Comparison of ENCODE assay signal across 9 cellular contexts in the genomic region with DNA sequence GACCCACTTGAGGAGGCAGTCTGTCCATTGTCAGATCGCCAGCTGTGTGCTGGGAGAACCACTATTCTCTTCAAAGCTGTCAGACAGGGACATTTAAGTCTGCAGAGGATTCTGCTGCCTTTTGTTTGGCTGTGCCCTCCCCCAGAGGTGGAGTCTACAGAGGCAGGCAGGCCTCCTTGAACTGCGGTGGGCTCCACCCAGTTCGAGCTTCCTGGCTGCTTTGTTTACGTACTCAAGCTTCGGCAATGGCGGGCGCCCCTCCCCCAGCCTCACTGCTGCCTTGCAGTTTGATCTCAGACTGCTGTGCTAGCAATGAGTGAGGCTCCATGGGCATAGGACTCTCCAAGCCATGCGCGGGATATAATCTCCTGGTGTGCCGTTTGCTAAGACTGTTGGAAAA. TPM values are rescaled to one million over a fixed set of nuclear protein-coding genes. Genes with fewer than 3 reads are reported as not detected.
DNase-seq lines count a peak whose midpoint lies in the region; ATAC-seq, FAIRE-seq and TF ChIP-seq lines count a peak whose summit lies in the region.
"Not testable (repeated sequence)": the region's sequence is repeated elsewhere in the genome, so short reads cannot be mapped to it uniquely, and the experiment has no call there.
"Had no signal": no experiment of that assay in that cellular context is flagged by ENCODE, and none has a peak within 500 bp of the region (broad histone marks: within the 10 kb centered on the region; RNA-seq: fewer than 3 reads in every experiment).

No MANE protein-coding gene starts in this region.

- intact Hi-C loops in CD4-positive, alpha-beta T cell (cut with DNase I, micrococcal nuclease); activated T-helper 1 cell treated with anti-CD3 and anti-CD28 coated beads, Interleukin-12 subunit alpha, Interleukin-12 subunit beta, Interleukin-2, Interleukin-4 antibody, amounts not matched to agents 30 ng/mL and 10 ng/mL and 1 ng/mL, durations not matched to agents 14 hours and 24 hours and 36 hours (cut with micrococcal nuclease); HepG2 (cut with micrococcal nuclease; ENCODE audit: unreplicated experiment): not testable (repeated sequence)
- intact Hi-C loops in K562 (cut with micrococcal nuclease) = loop anchor here (5.0 kb wide), 1 partner anchor 121 kb away; no protein-coding TSS in a partner anchor

- not testable (repeated sequence) for H3K36me3 ChIP-seq in K562 (ENCODE audit: control insufficient read depth, insufficient read depth, low read length); HepG2 (replicated peaks in 1 of 2; ENCODE audit: control insufficient read depth in 1 of 2, insufficient read depth in 2 of 2, low read length in 2 of 2)

- not testable (repeated sequence) for H3K4me2 ChIP-seq in K562 (ENCODE audit: insufficient read depth, low read length); HepG2 (ENCODE audit: low read depth, low read length)

- not testable (repeated sequence) for BruUV-seq in K562 (replicated peaks; lab: Mats Ljungman, UMichigan); HepG2 (replicated peaks; lab: Mats Ljungman, UMichigan)

- not testable (repeated sequence) for TF ChIP-seq POLR2A in K562 (conservative IDR thresholded peaks at IDR 0.05); HepG2 (IDR thresholded peaks at IDR 0.05; ENCODE audit: insufficient read depth in 1 of 2, low read depth in 2 of 2, low read length in 2 of 2)

- H3K9me3 Mint-ChIP-seq in CD4-positive, alpha-beta T cell; activated T-helper 1 cell treated with anti-CD3 and anti-CD28 coated beads, Interleukin-12 subunit alpha, Interleukin-12 subunit beta, Interleukin-2, Interleukin-4 antibody, amounts not matched to agents 30 ng/mL and 10 ng/mL and 1 ng/mL, durations not matched to agents 14 hours and 24 hours and 36 hours: not testable (repeated sequence)
- peaks cover 17% of the 10 kb centered on the region for H3K9me3 Mint-ChIP-seq in activated CD4-positive, alpha-beta T cell treated with anti-CD3 and anti-CD28 coated beads, Interleukin-2, amount 10 ng/mL, durations not matched to agents 7 days and 5 days

- not testable (repeated sequence) for H3K9ac ChIP-seq in K562 (ENCODE audit: insufficient read depth in 1 of 2, low read depth in 2 of 2, low read length in 2 of 2); HepG2 (ENCODE audit: insufficient read depth, low read depth, low read length)

- H3K9me1 ChIP-seq in K562 (ENCODE audit: control insufficient read depth, insufficient read depth, low read length) = not testable (repeated sequence)

- CTCF ChIA-PET in CD4-positive, alpha-beta T cell (lab: Charles Lee); K562 (lab: Yijun Ruan, JAX; ENCODE audit: low intra/inter-chr PET ratio); HepG2 (lab: Yijun Ruan, JAX; ENCODE audit: low intra/inter-chr PET ratio, low total read pairs): not testable (repeated sequence)
- CTCF ChIA-PET in activated CD4-positive, alpha-beta T cell treated with anti-CD3 and anti-CD28 coated beads, Interleukin-2, amount 10 ng/mL, durations not matched to agents 7 days and 5 days (lab: Charles Lee) = interaction anchor here (0.6 kb wide), 1 partner anchor 358 kb away, joined by 3 read pairs; no protein-coding TSS in a partner anchor

- not testable (repeated sequence) for H3K9me3 ChIP-seq in CD4-positive, alpha-beta T cell (ENCODE audit: control insufficient read depth, low read length); T-helper 17 cell (ENCODE audit: control insufficient read depth, low read length, poor library complexity, severe bottlenecking); K562 (replicated peaks; ENCODE audit: control insufficient read depth, insufficient read depth, low read depth, low read length); HepG2 (ENCODE audit: low read length)

- H3K4me3 ChIP-seq in Jurkat, Clone E6-1 (ENCODE audit: low read length); K562; HepG2 (replicated peaks in 1 of 3; ENCODE audit: insufficient read depth in 1 of 3, low read depth in 2 of 3, low read length in 3 of 3): not testable (repeated sequence)

- H3K27ac ChIP-seq in CD4-positive, alpha-beta T cell (ENCODE audit: low read depth, low read length); K562 (ENCODE audit: extremely low read depth, low read depth, low read length); HepG2 (ENCODE audit: extremely low read length, insufficient read depth, low read length): not testable (repeated sequence)

- in situ Hi-C loops in K562 (cut with MboI); HepG2 (cut with HindIII; ENCODE audit: extremely low pct_ligation_motif_present, low pct_unique_long_range_greater_than_20kb): not testable (repeated sequence)

- not testable (repeated sequence) for H3K4me3 Mint-ChIP-seq in CD4-positive, alpha-beta T cell; T-helper 17 cell; activated CD4-positive, alpha-beta T cell treated with anti-CD3 and anti-CD28 coated beads, Interleukin-2, amount 10 ng/mL, durations not matched to agents 7 days and 5 days; activated T-helper 1 cell treated with anti-CD3 and anti-CD28 coated beads, Interleukin-12 subunit alpha, Interleukin-12 subunit beta, Interleukin-2, Interleukin-4 antibody, amounts not matched to agents 30 ng/mL and 10 ng/mL and 1 ng/mL, durations not matched to agents 14 hours and 24 hours and 36 hours

- H3K79me2 ChIP-seq in K562 (ENCODE audit: control insufficient read depth, insufficient read depth, low read length); HepG2 (ENCODE audit: insufficient read depth, low read length): not testable (repeated sequence)

- WGBS in K562 (ENCODE audit: insufficient coverage, low coverage, missing lambda C conversion rate) = 1% methylated on average over 10 of the region's 10 CpGs
- 32% methylated on average over 5 of the region's 10 CpGs for WGBS in HepG2 (ENCODE audit: low lambda C conversion rate)

- not testable (repeated sequence) for H3K27ac Mint-ChIP-seq in CD4-positive, alpha-beta T cell; T-helper 17 cell; activated CD4-positive, alpha-beta T cell treated with anti-CD3 and anti-CD28 coated beads, Interleukin-2, amount 10 ng/mL, durations not matched to agents 7 days and 5 days; activated T-helper 1 cell treated with anti-CD3 and anti-CD28 coated beads, Interleukin-12 subunit alpha, Interleukin-12 subunit beta, Interleukin-2, Interleukin-4 antibody, amounts not matched to agents 30 ng/mL and 10 ng/mL and 1 ng/mL, durations not matched to agents 14 hours and 24 hours and 36 hours

- TF ChIP-seq RAD21 in K562 (CRISPR knock-in tag; conservative IDR thresholded peaks at IDR 0.05 in 1 of 2, IDR thresholded peaks at IDR 0.05 in 1 of 2); HepG2 (CRISPR knock-in tag; IDR thresholded peaks at IDR 0.05): not testable (repeated sequence)

- TF ChIP-seq EP300 in K562 (IDR thresholded peaks at IDR 0.05; ENCODE audit: low read length); HepG2 (IDR thresholded peaks at IDR 0.05; ENCODE audit: low read depth in 2 of 2, low read length in 2 of 2); HepG2 (CRISPR knock-in tag; IDR thresholded peaks at IDR 0.05; ENCODE audit: borderline replicate concordance): not testable (repeated sequence)

- not testable (repeated sequence) for H2AFZ ChIP-seq in K562 (ENCODE audit: low read depth, low read length); HepG2 (ENCODE audit: low read length)

- H3K27me3 ChIP-seq in CD4-positive, alpha-beta T cell (ENCODE audit: control insufficient read depth, insufficient read depth, low read length); K562 (ENCODE audit: control insufficient read depth in 2 of 2, insufficient read depth in 2 of 2, low read length in 2 of 2); HepG2 (ENCODE audit: control insufficient read depth in 1 of 2, insufficient read depth in 2 of 2, low read length in 2 of 2): not testable (repeated sequence)

- not testable (repeated sequence) for H3K4me1 Mint-ChIP-seq in CD4-positive, alpha-beta T cell (ENCODE audit: low read depth); T-helper 17 cell; activated T-helper 1 cell treated with anti-CD3 and anti-CD28 coated beads, Interleukin-12 subunit alpha, Interleukin-12 subunit beta, Interleukin-2, Interleukin-4 antibody, amounts not matched to agents 30 ng/mL and 10 ng/mL and 1 ng/mL, durations not matched to agents 14 hours and 24 hours and 36 hours (ENCODE audit: low read depth)
- peaks cover 10% of the 10 kb centered on the region for H3K4me1 Mint-ChIP-seq in activated CD4-positive, alpha-beta T cell treated with anti-CD3 and anti-CD28 coated beads, Interleukin-2, amount 10 ng/mL, durations not matched to agents 7 days and 5 days

- H4K20me1 ChIP-seq in K562 (replicated peaks; ENCODE audit: control insufficient read depth, insufficient read depth, low read length); HepG2 (ENCODE audit: insufficient read depth, low read length): not testable (repeated sequence)

- TF ChIP-seq CTCF in CD4-positive, alpha-beta T cell (IDR thresholded peaks at IDR 0.05); K562 (IDR thresholded peaks at IDR 0.05 in 2 of 3, conservative IDR thresholded peaks at IDR 0.05 in 1 of 3; ENCODE audit: insufficient read depth in 2 of 3, low read depth in 1 of 3, low read length in 3 of 3); HepG2 (CRISPR knock-in tag; IDR thresholded peaks at IDR 0.05): not testable (repeated sequence)

- not testable (repeated sequence) for H3K4me1 ChIP-seq in K562 (replicated peaks in 1 of 2; ENCODE audit: control insufficient read depth in 2 of 2, insufficient read depth in 2 of 2, low read length in 2 of 2); HepG2 (ENCODE audit: insufficient read depth, low read length)

- not testable (repeated sequence) for ATAC-seq in CD4-positive, alpha-beta T cell (ENCODE audit: poor library complexity); T-helper 17 cell; K562; HepG2

- not testable (repeated sequence) for FAIRE-seq in K562 (lab: Jason Lieb, UNC); HepG2 (lab: Jason Lieb, UNC)

- peak in 9 of 10 experiments; percentile 17 to 42 (median 28) for DNase-seq in CD4-positive, alpha-beta T cell
- peak; percentile 37 for DNase-seq in Jurkat, Clone E6-1 (ENCODE audit: low read depth, low spot score)
- DNase-seq in RPMI7951 (ENCODE audit: low read depth) = peak; percentile 3
- DNase-seq in T-helper 17 cell = peak in 2 of 3 donors; percentile 23 to 33
- peak; percentile 25 for DNase-seq in activated CD4-positive, alpha-beta T cell treated with anti-CD3 and anti-CD28 coated beads, Interleukin-2, amount 10 ng/mL, durations not matched to agents 7 days and 5 days
- DNase-seq in activated T-helper 1 cell treated with anti-CD3 and anti-CD28 coated beads, Interleukin-12 subunit alpha, Interleukin-12 subunit beta, Interleukin-2, Interleukin-4 antibody, amounts not matched to agents 30 ng/mL and 10 ng/mL and 1 ng/mL, durations not matched to agents 14 hours and 24 hours and 36 hours (ENCODE audit: low spot score) = peak; percentile 17
- peak in 1 of 4 experiments; percentile 21 for DNase-seq in K562 (ENCODE audit: extremely low read depth in 1 of 4, low spot score in 3 of 4)
- not testable (repeated sequence) for DNase-seq in HepG2 (ENCODE audit: low spot score)

- POLR2A ChIA-PET in CD4-positive, alpha-beta T cell (lab: Charles Lee); activated CD4-positive, alpha-beta T cell treated with anti-CD3 and anti-CD28 coated beads, Interleukin-2, amount 10 ng/mL, durations not matched to agents 7 days and 5 days (lab: Charles Lee); K562 (lab: Yijun Ruan, JAX); HepG2 (lab: Yijun Ruan, JAX): not testable (repeated sequence)

- not testable (repeated sequence) for H3K36me3 Mint-ChIP-seq in CD4-positive, alpha-beta T cell (ENCODE audit: low read depth); T-helper 17 cell (ENCODE audit: low read depth); activated CD4-positive, alpha-beta T cell treated with anti-CD3 and anti-CD28 coated beads, Interleukin-2, amount 10 ng/mL, durations not matched to agents 7 days and 5 days (ENCODE audit: low read depth); activated T-helper 1 cell treated with anti-CD3 and anti-CD28 coated beads, Interleukin-12 subunit alpha, Interleukin-12 subunit beta, Interleukin-2, Interleukin-4 antibody, amounts not matched to agents 30 ng/mL and 10 ng/mL and 1 ng/mL, durations not matched to agents 14 hours and 24 hours and 36 hours (ENCODE audit: low read depth)

- H3K27me3 Mint-ChIP-seq in CD4-positive, alpha-beta T cell; T-helper 17 cell; activated CD4-positive, alpha-beta T cell treated with anti-CD3 and anti-CD28 coated beads, Interleukin-2, amount 10 ng/mL, durations not matched to agents 7 days and 5 days; activated T-helper 1 cell treated with anti-CD3 and anti-CD28 coated beads, Interleukin-12 subunit alpha, Interleukin-12 subunit beta, Interleukin-2, Interleukin-4 antibody, amounts not matched to agents 30 ng/mL and 10 ng/mL and 1 ng/mL, durations not matched to agents 14 hours and 24 hours and 36 hours (ENCODE audit: insufficient read depth): not testable (repeated sequence)

RNA-seq across cellular contexts. Expression of a gene that starts 5.3 kb away (rescaled TPM):
- total RNA-seq in CD4-positive, alpha-beta T cell = 1 to 10 TPM in 1 of 2 experiments, under 1 TPM in 1; 0.59 to 1.2 TPM
- 0.44 TPM for polyA plus RNA-seq in Jurkat, Clone E6-1 (2012; ENCODE audit: insufficient read depth, insufficient read length)
- total RNA-seq in RPMI7951 (2014; rRNA removed; shearing (Covaris generic)) = 0.10 and 0.12 TPM in 2 replicates
- total RNA-seq in T-helper 17 cell (1 to 10 TPM in 1 of 2 donors, under 1 TPM in 1; 0.52 to 1.0 TPM), K562 (2014; rRNA removed) (0.08 TPM in 1 of 2 replicates, not detected in the other), K562 (2014; rRNA removed; fragmentation: Illumina TruSeq; extraction: Trizol) (0.04 TPM in 1 of 2 replicates, not detected in the other), K562 (2015; rRNA removed; fragmentation: Illumina TruSeq; extraction: Trizol) (not detected in 2 replicates), K562 (2021) (0.49 TPM in 1 of 2 replicates, not detected in the other), HepG2 (2016; rRNA removed; fragmentation: Illumina TruSeq; extraction: Trizol) (not detected in 2 replicates)
- under 1 TPM; 0.60 to 1.00 TPM for total RNA-seq in activated CD4-positive, alpha-beta T cell treated with anti-CD3 and anti-CD28 coated beads, Interleukin-2, amount 10 ng/mL, durations not matched to agents 7 days and 5 days
- 0.12 and 0.16 TPM in 2 replicates for total RNA-seq in activated T-helper 1 cell treated with anti-CD3 and anti-CD28 coated beads, Interleukin-12 subunit alpha, Interleukin-12 subunit beta, Interleukin-2, Interleukin-4 antibody, amounts not matched to agents 30 ng/mL and 10 ng/mL and 1 ng/mL, durations not matched to agents 14 hours and 24 hours and 36 hours
- 0.05 and 0.07 TPM in 2 replicates for total RNA-seq in K562 (2011; cell fraction: chromatin; rRNA removed; ENCODE audit: low replicate concordance)
- total RNA-seq in K562 (2011; cell fraction: nucleolus; rRNA removed) = not detected in 2 replicates
- total RNA-seq in K562 (2011; cell fraction: nucleoplasm; rRNA removed) = not detected in 2 replicates
- polyA plus RNA-seq in K562 (2011; rRNA removed) (0.01 and 0.07 TPM in 2 replicates), K562 (2014; fragmentation: Illumina TruSeq; extraction: Trizol) (0.01 TPM in 1 of 2 replicates, not detected in the other), K562 (2014; fragmentation: Nextera tagmentation; extraction: Ambion mirVana) (under 1 TPM in 1 of 2 experiments, not detected in 1; 0.01 TPM), K562 (2014; rRNA removed) (not detected in 2 replicates), HepG2 (2011; rRNA removed) (0.01 TPM in 1 of 2 replicates, not detected in the other)
- not detected in 2 replicates for polyA plus RNA-seq in K562 (2011; cell fraction: cytosol; rRNA removed)
- polyA plus RNA-seq in K562 (2011; cell fraction: nucleus; rRNA removed) = 0.01 and 0.08 TPM in 2 replicates
- polyA plus RNA-seq in K562 (2012) = 0.01 and 0.07 TPM in 2 replicates
- polyA minus RNA-seq in K562 (2011; rRNA and poly(A)+ RNA removed) = 0.27 TPM in 1 of 2 replicates, not detected in the other
- not detected in 2 replicates for polyA minus RNA-seq in K562 (2011; cell fraction: cytosol; rRNA and poly(A)+ RNA removed)
- 0.11 TPM in 1 of 2 replicates, not detected in the other for polyA minus RNA-seq in K562 (2011; cell fraction: nucleus; rRNA and poly(A)+ RNA removed)
- not detected in 2 replicates for total RNA-seq in HepG2 (2016; cell fraction: cytosol; rRNA removed; fragmentation: Illumina TruSeq; extraction: Trizol; ENCODE audit: low read depth)
- total RNA-seq in HepG2 (2016; cell fraction: insoluble cytoplasmic fraction; rRNA removed; fragmentation: Illumina TruSeq; extraction: Trizol) = 0.13 and 0.19 TPM in 2 replicates
- not detected in 2 replicates for total RNA-seq in HepG2 (2016; cell fraction: membrane; rRNA removed; fragmentation: Illumina TruSeq; extraction: Trizol)
- total RNA-seq in HepG2 (2016; cell fraction: nucleus; rRNA removed; fragmentation: Illumina TruSeq; extraction: Trizol) = 0.28 TPM in 1 of 2 replicates, not detected in the other
- polyA plus RNA-seq in HepG2 (2011; cell fraction: cytosol; rRNA removed) = under 0.01 TPM in 2 replicates
- 0.02 and 0.06 TPM in 2 replicates for polyA plus RNA-seq in HepG2 (2011; cell fraction: nucleus; rRNA removed)
- polyA plus RNA-seq in HepG2 (2012) = 0.01 and 0.03 TPM in 2 replicates
- not detected in 2 replicates for polyA plus RNA-seq in HepG2 (2016; cell fraction: cytosol; fragmentation: Illumina TruSeq; extraction: Trizol; ENCODE audit: low read depth)
- not detected in 2 replicates for polyA plus RNA-seq in HepG2 (2016; cell fraction: insoluble cytoplasmic fraction; fragmentation: Illumina TruSeq; extraction: Trizol; ENCODE audit: low read depth)
- not detected in 2 replicates for polyA plus RNA-seq in HepG2 (2016; cell fraction: membrane; fragmentation: Illumina TruSeq; extraction: Trizol; ENCODE audit: low read depth)
- polyA plus RNA-seq in HepG2 (2016; cell fraction: nucleus; fragmentation: Illumina TruSeq; extraction: Trizol; ENCODE audit: insufficient read depth, low read depth) = not detected in 2 replicates
- polyA minus RNA-seq in HepG2 (2011; rRNA and poly(A)+ RNA removed; ENCODE audit: low replicate concordance) = 0.02 and 0.05 TPM in 2 replicates
- polyA minus RNA-seq in HepG2 (2011; cell fraction: cytosol; rRNA and poly(A)+ RNA removed) = not detected in 2 replicates
- 0.12 and 0.13 TPM in 2 replicates for polyA minus RNA-seq in HepG2 (2011; cell fraction: nucleus; rRNA and poly(A)+ RNA removed)
- total RNA-seq: SJCRH30 had no signal

RNA-seq across cellular contexts. Expression of a gene that starts 51.9 kb away (rescaled TPM):
- 10 to 100 TPM; 34.2 to 37.1 TPM for total RNA-seq in CD4-positive, alpha-beta T cell
- polyA plus RNA-seq in Jurkat, Clone E6-1 (2012; ENCODE audit: insufficient read depth, insufficient read length) = 120 TPM
- total RNA-seq in RPMI7951 (2014; rRNA removed; shearing (Covaris generic)) = 91.9 and 134 TPM in 2 replicates
- total RNA-seq in T-helper 17 cell (10 to 100 TPM; 45.8 to 51.1 TPM), K562 (2014; rRNA removed) (81.1 and 90.5 TPM in 2 replicates), K562 (2014; rRNA removed; fragmentation: Illumina TruSeq; extraction: Trizol) (122 and 136 TPM in 2 replicates), K562 (2015; rRNA removed; fragmentation: Illumina TruSeq; extraction: Trizol) (113 and 123 TPM in 2 replicates), K562 (2021) (108 and 122 TPM in 2 replicates), HepG2 (2016; rRNA removed; fragmentation: Illumina TruSeq; extraction: Trizol) (121 and 177 TPM in 2 replicates)
- 10 to 100 TPM; 73.4 to 79.7 TPM for total RNA-seq in activated CD4-positive, alpha-beta T cell treated with anti-CD3 and anti-CD28 coated beads, Interleukin-2, amount 10 ng/mL, durations not matched to agents 7 days and 5 days
- 66.6 and 73.0 TPM in 2 replicates for total RNA-seq in activated T-helper 1 cell treated with anti-CD3 and anti-CD28 coated beads, Interleukin-12 subunit alpha, Interleukin-12 subunit beta, Interleukin-2, Interleukin-4 antibody, amounts not matched to agents 30 ng/mL and 10 ng/mL and 1 ng/mL, durations not matched to agents 14 hours and 24 hours and 36 hours
- total RNA-seq in K562 (2011; cell fraction: chromatin; rRNA removed; ENCODE audit: low replicate concordance) = 25.2 and 55.9 TPM in 2 replicates
- total RNA-seq in K562 (2011; cell fraction: nucleolus; rRNA removed) = 17.0 and 31.5 TPM in 2 replicates
- total RNA-seq in K562 (2011; cell fraction: nucleoplasm; rRNA removed) = 32.8 and 48.8 TPM in 2 replicates
- polyA plus RNA-seq in K562 (2011; rRNA removed) (64.2 and 112 TPM in 2 replicates), K562 (2014; fragmentation: Illumina TruSeq; extraction: Trizol) (108 and 114 TPM in 2 replicates), K562 (2014; fragmentation: Nextera tagmentation; extraction: Ambion mirVana) (100 to 1,000 TPM; 261 to 325 TPM), K562 (2014; rRNA removed) (115 and 127 TPM in 2 replicates), HepG2 (2011; rRNA removed) (45.3 and 58.7 TPM in 2 replicates)
- polyA plus RNA-seq in K562 (2011; cell fraction: cytosol; rRNA removed) = 36.6 and 56.1 TPM in 2 replicates
- polyA plus RNA-seq in K562 (2011; cell fraction: nucleus; rRNA removed) = 34.7 and 35.0 TPM in 2 replicates
- 97.4 and 110 TPM in 2 replicates for polyA plus RNA-seq in K562 (2012)
- polyA minus RNA-seq in K562 (2011; rRNA and poly(A)+ RNA removed) = 34.6 and 43.1 TPM in 2 replicates
- 27.5 and 29.7 TPM in 2 replicates for polyA minus RNA-seq in K562 (2011; cell fraction: cytosol; rRNA and poly(A)+ RNA removed)
- 24.3 and 25.8 TPM in 2 replicates for polyA minus RNA-seq in K562 (2011; cell fraction: nucleus; rRNA and poly(A)+ RNA removed)
- 31.2 TPM in 2 replicates for total RNA-seq in HepG2 (2016; cell fraction: cytosol; rRNA removed; fragmentation: Illumina TruSeq; extraction: Trizol; ENCODE audit: low read depth)
- 125 and 187 TPM in 2 replicates for total RNA-seq in HepG2 (2016; cell fraction: insoluble cytoplasmic fraction; rRNA removed; fragmentation: Illumina TruSeq; extraction: Trizol)
- total RNA-seq in HepG2 (2016; cell fraction: membrane; rRNA removed; fragmentation: Illumina TruSeq; extraction: Trizol) = 41.6 and 51.0 TPM in 2 replicates
- 69.5 and 70.0 TPM in 2 replicates for total RNA-seq in HepG2 (2016; cell fraction: nucleus; rRNA removed; fragmentation: Illumina TruSeq; extraction: Trizol)
- polyA plus RNA-seq in HepG2 (2011; cell fraction: cytosol; rRNA removed) = 39.6 and 47.4 TPM in 2 replicates
- polyA plus RNA-seq in HepG2 (2011; cell fraction: nucleus; rRNA removed) = 26.7 and 26.8 TPM in 2 replicates
- polyA plus RNA-seq in HepG2 (2012) = 65.3 and 92.3 TPM in 2 replicates
- polyA plus RNA-seq in HepG2 (2016; cell fraction: cytosol; fragmentation: Illumina TruSeq; extraction: Trizol; ENCODE audit: low read depth) = 25.2 and 26.0 TPM in 2 replicates
- polyA plus RNA-seq in HepG2 (2016; cell fraction: insoluble cytoplasmic fraction; fragmentation: Illumina TruSeq; extraction: Trizol; ENCODE audit: low read depth) = 158 and 174 TPM in 2 replicates
- polyA plus RNA-seq in HepG2 (2016; cell fraction: membrane; fragmentation: Illumina TruSeq; extraction: Trizol; ENCODE audit: low read depth) = 35.6 and 36.5 TPM in 2 replicates
- 85.8 and 89.0 TPM in 2 replicates for polyA plus RNA-seq in HepG2 (2016; cell fraction: nucleus; fragmentation: Illumina TruSeq; extraction: Trizol; ENCODE audit: insufficient read depth, low read depth)
- polyA minus RNA-seq in HepG2 (2011; rRNA and poly(A)+ RNA removed; ENCODE audit: low replicate concordance) = 19.3 and 19.7 TPM in 2 replicates
- 26.4 and 32.6 TPM in 2 replicates for polyA minus RNA-seq in HepG2 (2011; cell fraction: cytosol; rRNA and poly(A)+ RNA removed)
- polyA minus RNA-seq in HepG2 (2011; cell fraction: nucleus; rRNA and poly(A)+ RNA removed) = 38.4 and 44.0 TPM in 2 replicates
